1 cellular context compared by ENCODE assay signal in the genomic region with DNA sequence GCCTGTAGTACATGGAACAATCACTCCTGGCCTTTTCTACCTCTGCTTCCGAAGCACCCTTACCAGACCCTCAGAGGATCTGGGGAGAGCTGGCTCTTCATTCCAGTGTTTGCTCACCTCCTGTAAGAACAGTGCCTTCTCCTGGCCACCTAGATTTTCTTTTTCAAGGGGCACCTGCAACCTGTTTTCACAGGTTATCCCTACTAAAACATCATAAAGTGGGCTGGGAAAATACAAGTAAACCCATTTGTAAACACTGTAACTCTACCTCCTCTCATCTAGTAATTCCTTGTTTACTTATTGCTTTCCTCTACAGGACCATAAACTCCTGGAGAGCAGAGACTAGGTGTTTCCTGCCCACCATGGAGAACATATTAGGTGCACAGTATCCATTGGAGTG.
TF ChIP-seq lines count a peak whose summit lies in the region.

No MANE protein-coding gene starts in this region.

TF ChIP-seq in H1, 55 proteins besides CTCF, POLR2A, EP300 and RAD21:
- TF ChIP-seq, protein P1, sequence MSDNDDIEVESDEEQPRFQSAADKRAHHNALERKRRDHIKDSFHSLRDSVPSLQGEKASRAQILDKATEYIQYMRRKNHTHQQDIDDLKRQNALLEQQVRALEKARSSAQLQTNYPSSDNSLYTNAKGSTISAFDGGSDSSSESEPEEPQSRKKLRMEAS (IDR thresholded peaks at IDR 0.05), result no peak
- TF ChIP-seq FOSL1 (IDR thresholded peaks at IDR 0.05; ENCODE audit: insufficient read depth, low read depth, low read length), result no peak
